Comparison of ENCODE assay signal across 11 cellular contexts in genomic region chr13:46575321-46575721, GRCh38. TPM values are rescaled to one million over a fixed set of nuclear protein-coding genes. Genes with fewer than 3 reads are reported as not detected.
A peak's percentile ranks its signal among the peaks of the same experiment; 100 is the strongest.
DNase-seq lines count a peak whose midpoint lies in the region; TF ChIP-seq lines count a peak whose summit lies in the region.
"Had no signal": no experiment of that assay in that cellular context is flagged by ENCODE, and none has a peak within 500 bp of the region (broad histone marks: within the 10 kb centered on the region; RNA-seq: fewer than 3 reads in every experiment).

No MANE protein-coding gene starts in this region.

- peak overlapping the region; percentile 61 for H3K4me2 ChIP-seq in fibroblast of lung (ENCODE audit: extremely low read depth, insufficient read depth, low read length)

- no peaks in the 10 kb centered on the region for H3K9me3 Mint-ChIP-seq in MCF 10A (ENCODE audit: unreplicated experiment)

- TF ChIP-seq POLR2A in breast epithelium (IDR thresholded peaks at IDR 0.05) (no peak), transverse colon (IDR thresholded peaks at IDR 0.05) (no peak)

- POLR2A ChIA-PET in MCF 10A (lab: Yijun Ruan, JAX) = interaction anchor here (0.6 to 3.1 kb wide), 15 partner anchors 9 to 221 kb away, joined by 3 to 25 read pairs (median 4); partner anchors contain the start of gene LRCH1

- H3K36me3 Mint-ChIP-seq in MCF 10A (ENCODE audit: insufficient read depth, unreplicated experiment) = no peaks in the 10 kb centered on the region

- DNase-seq in MCF 10A (ENCODE audit: unreplicated experiment) (no peak), breast epithelium (ENCODE audit: low spot score in 2 of 2) (no peak), LHCN-M2 (ENCODE audit: low read depth) (peak; percentile 81), fibroblast of lung (ENCODE audit: low read depth in 2 of 2) (peak; percentile 64 to 77), transverse colon (no peak), HK-2 (ENCODE audit: unreplicated experiment) (no peak), KBM-7 (no peak), G401 (ENCODE audit: low spot score) (no peak)
- DNase-seq: midbrain, NCI-H2029 treated with DMSO at 0.1 percent for 48 hours, tibial artery had no signal

- H3K4me3 ChIP-seq in breast epithelium (no peak overlapping the region), fibroblast of lung (replicated peaks in 1 of 4; ENCODE audit: control extremely low read depth in 1 of 4, insufficient read depth in 1 of 4, low read depth in 3 of 4, low read length in 4 of 4) (peak overlapping the region in 1 of 4 experiments; percentile 2), transverse colon (no peak overlapping the region)

- H3K79me2 ChIP-seq in fibroblast of lung (ENCODE audit: control insufficient read depth, insufficient read depth, low read length) = peaks cover 21% of the 10 kb centered on the region

- H3K36me3 ChIP-seq in breast epithelium = no peaks in the 10 kb centered on the region
- no peaks in the 10 kb centered on the region for H3K36me3 ChIP-seq in fibroblast of lung (ENCODE audit: control insufficient read depth, insufficient read depth, low read length)
- H3K36me3 ChIP-seq in transverse colon = no peaks in the 10 kb centered on the region
- H3K36me3 ChIP-seq: tibial artery had no signal

- no peaks in the 10 kb centered on the region for H3K27me3 Mint-ChIP-seq in MCF 10A (ENCODE audit: insufficient read depth, unreplicated experiment)

- no TSS peak for BruUV-seq in MCF 10A (replicated peaks; lab: Mats Ljungman, UMichigan)

- H3K4me1 ChIP-seq in breast epithelium (peaks cover 0 to 9% of the 10 kb centered on the region in 2 donors), fibroblast of lung (ENCODE audit: control insufficient read depth, extremely low read depth, insufficient read depth, low read length) (peaks cover 27% of the 10 kb centered on the region), transverse colon (peaks cover 10 to 70% (median 35%) of the 10 kb centered on the region in 4 donors)

- H3K27ac Mint-ChIP-seq in MCF 10A (ENCODE audit: low read depth, unreplicated experiment) = peak overlapping the region; percentile 44

- CTCF ChIA-PET in MCF 10A (lab: Yijun Ruan, JAX) = interaction anchor here (0.6 to 2.4 kb wide), 10 partner anchors 12 to 145 kb away, joined by 3 to 8 read pairs (median 4); no protein-coding TSS in a partner anchor

- no peak for TF ChIP-seq EP300 in transverse colon (IDR thresholded peaks at IDR 0.05; ENCODE audit: low read depth)

- peak overlapping the region in 1 of 2 donors; percentile 48 for H3K27ac ChIP-seq in breast epithelium
- peak overlapping the region; percentile 62 for H3K27ac ChIP-seq in fibroblast of lung (ENCODE audit: insufficient read depth, low read length)
- peak overlapping the region in 3 of 4 donors; percentile 29 to 41 (median 34) for H3K27ac ChIP-seq in transverse colon

- in situ Hi-C loops in transverse colon (cut with MboI; ENCODE audit: low pct_ligation_motif_present in 1 of 4, low pct_unique_long_range_greater_than_20kb in 1 of 4, low sequenced_read_pairs in 3 of 4) = no loop called here
- in situ Hi-C loops in KBM-7 (cut with MboI; ENCODE audit: low pct_unique_long_range_greater_than_20kb, low sequenced_read_pairs) = no loop called here
- in situ Hi-C loops in G401 (cut with HindIII; ENCODE audit: low sequenced_read_pairs) = no loop called here

- peaks cover 37% of the 10 kb centered on the region for H3K4me1 Mint-ChIP-seq in MCF 10A (ENCODE audit: insufficient read depth, unreplicated experiment)

- TF ChIP-seq CTCF in MCF 10A (IDR thresholded peaks at IDR 0.05; ENCODE audit: unreplicated experiment) (no peak), breast epithelium (IDR thresholded peaks at IDR 0.05) (no peak), fibroblast of lung (conservative IDR thresholded peaks at IDR 0.05 in 1 of 2, IDR thresholded peaks at IDR 0.05 in 1 of 2; ENCODE audit: low read depth in 1 of 2, low read length in 2 of 2) (no peak), transverse colon (IDR thresholded peaks at IDR 0.05) (no peak)

- intact Hi-C loops in MCF 10A (cut with micrococcal nuclease) (no loop called here), breast epithelium (cut with DNase I; ENCODE audit: low total_unique reads) (no loop called here), transverse colon (cut with DNase I; ENCODE audit: low total_unique reads) (no loop called here)

- peak overlapping the region; percentile 38 for H3K4me3 Mint-ChIP-seq in MCF 10A (ENCODE audit: unreplicated experiment)

- no peaks in the 10 kb centered on the region for H3K27me3 ChIP-seq in breast epithelium
- H3K27me3 ChIP-seq in fibroblast of lung (ENCODE audit: control insufficient read depth, insufficient read depth, low read length) = no peaks in the 10 kb centered on the region
- H3K27me3 ChIP-seq in transverse colon = no peaks in the 10 kb centered on the region
- H3K27me3 ChIP-seq: tibial artery had no signal

- no peak overlapping the region for H3K9ac ChIP-seq in fibroblast of lung (ENCODE audit: insufficient read depth, low read length)

- H3K9me3 ChIP-seq in breast epithelium (no peaks in the 10 kb centered on the region), fibroblast of lung (ENCODE audit: control insufficient read depth, insufficient read depth, low read depth, low read length) (no peaks in the 10 kb centered on the region), transverse colon (no peaks in the 10 kb centered on the region)
- H3K9me3 ChIP-seq: tibial artery had no signal

- no peaks in the 10 kb centered on the region for H4K20me1 ChIP-seq in fibroblast of lung (ENCODE audit: control insufficient read depth, extremely low read depth, insufficient read depth, low read length)

- H2AFZ ChIP-seq in fibroblast of lung (ENCODE audit: low read length) = no peak overlapping the region

- WGBS in transverse colon (ENCODE audit: low coverage in 1 of 2), 2 donors = 57% methylated on average over 2 of the region's 2 CpGs; no CpG with 5 or more reads in 1 of the 2 donors

RNA-seq across cellular contexts. Expression of gene LRCH1, which starts 22.4 kb away (rescaled TPM):
- 15.4 and 16.5 TPM in 2 replicates for total RNA-seq in MCF 10A (2022)
- total RNA-seq in breast epithelium = 10 to 100 TPM; 17.0 to 40.4 (median 24.6) TPM
- 4.9 and 5.3 TPM in 2 replicates for total RNA-seq in LHCN-M2 (2014; rRNA removed)
- 5.5 TPM for polyA plus RNA-seq in LHCN-M2 (2012)
- total RNA-seq in fibroblast of lung = 8.7 and 12.4 TPM in 2 replicates
- polyA plus RNA-seq in fibroblast of lung = 12.0 and 12.9 TPM in 2 replicates
- 8.2 and 8.4 TPM in 2 replicates for polyA plus RNA-seq in fibroblast of lung (2012)
- polyA minus RNA-seq in fibroblast of lung (ENCODE audit: low replicate concordance) = 4.3 and 10.0 TPM in 2 replicates
- 10 to 100 TPM in 3 of 4 donors, 1 to 10 TPM in 1; 5.2 to 30.7 (median 17.1) TPM for total RNA-seq in transverse colon
- total RNA-seq in G401 (2014; rRNA removed; shearing (Covaris generic)) = 0.12 and 0.85 TPM in 2 replicates

Comparison
In these comparisons a context has a peak if more than half of its experiments do, and no peak if none do; other contexts are left out.
1. DNase-seq: peak in LHCN-M2 (single experiment) and fibroblast of lung (2 of 2); none in MCF 10A (single experiment), breast epithelium (0 of 2), transverse colon (single experiment), HK-2 (single experiment), KBM-7 (single experiment) and G401 (single experiment).